1 cellular context compared by ENCODE assay signal in the genomic region with DNA sequence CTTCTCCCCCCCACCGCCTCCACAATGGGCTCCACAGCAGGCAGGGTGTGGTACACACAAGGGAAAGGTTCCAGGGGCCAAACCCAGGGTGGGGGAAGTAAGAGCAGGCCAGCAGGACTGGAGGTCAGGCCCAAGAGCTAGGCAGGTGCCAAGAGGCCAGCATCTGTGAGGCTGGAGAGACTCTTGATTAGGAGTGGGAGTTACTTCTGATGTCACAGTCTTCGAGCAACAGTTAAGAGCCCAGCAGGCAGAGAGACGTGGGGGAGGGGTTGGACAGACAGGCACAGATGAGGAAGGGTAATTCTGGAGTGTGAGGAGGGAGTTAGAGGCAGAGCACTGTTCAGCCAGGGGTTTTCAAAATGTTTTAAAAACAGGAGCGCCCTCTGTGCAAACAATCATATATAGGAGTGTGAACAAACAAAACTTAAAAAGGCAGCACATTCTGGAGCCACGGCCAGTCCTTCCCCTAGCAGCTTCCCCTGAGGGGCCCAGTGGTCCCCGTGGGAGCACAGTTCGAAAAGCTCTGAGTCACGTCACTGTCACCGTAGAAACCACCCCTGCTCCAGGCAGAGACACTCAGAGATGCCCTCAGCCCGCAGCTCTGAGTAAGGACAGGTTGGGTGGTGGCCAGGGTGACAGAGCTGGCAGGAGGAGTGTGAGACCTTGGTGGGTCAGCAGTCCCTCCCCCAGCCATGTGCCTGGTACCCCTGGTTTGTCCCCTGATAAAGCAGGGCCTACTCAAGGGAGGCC.
TF ChIP-seq lines count a peak whose summit lies in the region.

No MANE protein-coding gene starts in this region.

TF ChIP-seq in K562, 482 proteins besides CTCF, POLR2A, EP300 and RAD21 (continued from another document and continues in another):
- TF ChIP-seq, protein P1, sequence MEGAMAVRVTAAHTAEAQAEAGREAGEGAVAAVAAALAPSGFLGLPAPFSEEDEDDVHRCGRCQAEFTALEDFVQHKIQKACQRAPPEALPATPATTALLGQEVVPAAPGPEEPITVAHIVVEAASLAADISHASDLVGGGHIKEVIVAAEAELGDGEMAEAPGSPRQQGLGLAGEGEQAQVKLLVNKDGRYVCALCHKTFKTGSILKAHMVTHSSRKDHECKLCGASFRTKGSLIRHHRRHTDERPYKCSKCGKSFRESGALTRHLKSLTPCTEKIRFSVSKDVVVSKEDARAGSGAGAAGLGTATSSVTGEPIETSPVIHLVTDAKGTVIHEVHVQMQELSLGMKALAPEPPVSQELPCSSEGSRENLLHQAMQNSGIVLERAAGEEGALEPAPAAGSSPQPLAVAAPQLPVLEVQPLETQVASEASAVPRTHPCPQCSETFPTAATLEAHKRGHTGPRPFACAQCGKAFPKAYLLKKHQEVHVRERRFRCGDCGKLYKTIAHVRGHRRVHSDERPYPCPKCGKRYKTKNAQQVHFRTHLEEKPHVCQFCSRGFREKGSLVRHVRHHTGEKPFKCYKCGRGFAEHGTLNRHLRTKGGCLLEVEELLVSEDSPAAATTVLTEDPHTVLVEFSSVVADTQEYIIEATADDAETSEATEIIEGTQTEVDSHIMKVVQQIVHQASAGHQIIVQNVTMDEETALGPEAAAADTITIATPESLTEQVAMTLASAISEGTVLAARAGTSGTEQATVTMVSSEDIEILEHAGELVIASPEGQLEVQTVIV (CRISPR knock-in tag; IDR thresholded peaks at IDR 0.05; ENCODE audit: borderline replicate concordance): no peak
- TF ChIP-seq ZNF583 (CRISPR knock-in tag; IDR thresholded peaks at IDR 0.05) (no peak), CBX5 (IDR thresholded peaks at IDR 0.05; ENCODE audit: borderline replicate concordance, low read depth) (no peak), FOXJ2 (tag; IDR thresholded peaks at IDR 0.05) (no peak), ZBTB1 (CRISPR knock-in tag; IDR thresholded peaks at IDR 0.05; ENCODE audit: borderline replicate concordance, low read depth) (no peak), ZNF165 (CRISPR knock-in tag; IDR thresholded peaks at IDR 0.05; ENCODE audit: borderline replicate concordance) (no peak), XRCC3 (IDR thresholded peaks at IDR 0.05) (no peak), HDGF (IDR thresholded peaks at IDR 0.05) (no peak), PURB (CRISPR knock-in tag; IDR thresholded peaks at IDR 0.05; ENCODE audit: low read depth) (peak; percentile 72; the same call in 1 of the 2 replicates), FOXJ3 (CRISPR knock-in tag; IDR thresholded peaks at IDR 0.05) (no peak), ZNF445 (CRISPR knock-in tag; IDR thresholded peaks at IDR 0.05; ENCODE audit: low read depth) (peak; percentile 33; the same call in 1 of the 2 replicates), BCL6 (CRISPR knock-in tag; IDR thresholded peaks at IDR 0.05) (no peak), TCF7L2 (IDR thresholded peaks at IDR 0.05; ENCODE audit: low read depth, low read length) (no peak), HLTF (IDR thresholded peaks at IDR 0.05) (no peak), ZNF766 (CRISPR knock-in tag; conservative IDR thresholded peaks at IDR 0.05) (no peak), NR3C1 (CRISPR knock-in tag; IDR thresholded peaks at IDR 0.05) (no peak), TAF9B (IDR thresholded peaks at IDR 0.05; ENCODE audit: partially characterized antibody) (no peak), ZNF41 (CRISPR knock-in tag; conservative IDR thresholded peaks at IDR 0.05) (no peak), NR4A1 (CRISPR knock-in tag; IDR thresholded peaks at IDR 0.05) (0 out of 2 replicates have a peak, but pooled peaks have one; percentile 21), NR4A1 (tag; IDR thresholded peaks at IDR 0.05) (no peak), JUNB (CRISPR knock-in tag; conservative IDR thresholded peaks at IDR 0.05) (no peak), SMARCA4 (IDR thresholded peaks at IDR 0.05) (peak; percentile 64; the same call in 1 of the 2 replicates), ILF3 (IDR thresholded peaks at IDR 0.05; ENCODE audit: borderline replicate concordance) (no peak), HMGN3 (IDR thresholded peaks at IDR 0.05; ENCODE audit: borderline replicate concordance, extremely low read depth, insufficient read length, low read depth, low read length) (no peak), NRF1 (conservative IDR thresholded peaks at IDR 0.05 in 1 of 2, IDR thresholded peaks at IDR 0.05 in 1 of 2) (0 out of 4 replicates have a peak, but pooled peaks of 1 of the 2 experiments have one; percentile 32), PCBP2 (IDR thresholded peaks at IDR 0.05; ENCODE audit: low read depth, low read length, poor library complexity, severe bottlenecking) (no peak), ZNF695 (CRISPR knock-in tag; IDR thresholded peaks at IDR 0.05) (no peak), HNRNPH1 (optimal IDR thresholded peaks at IDR 0.05; ENCODE audit: low read depth, low read length) (no peak)
- TF ChIP-seq, protein P2, sequence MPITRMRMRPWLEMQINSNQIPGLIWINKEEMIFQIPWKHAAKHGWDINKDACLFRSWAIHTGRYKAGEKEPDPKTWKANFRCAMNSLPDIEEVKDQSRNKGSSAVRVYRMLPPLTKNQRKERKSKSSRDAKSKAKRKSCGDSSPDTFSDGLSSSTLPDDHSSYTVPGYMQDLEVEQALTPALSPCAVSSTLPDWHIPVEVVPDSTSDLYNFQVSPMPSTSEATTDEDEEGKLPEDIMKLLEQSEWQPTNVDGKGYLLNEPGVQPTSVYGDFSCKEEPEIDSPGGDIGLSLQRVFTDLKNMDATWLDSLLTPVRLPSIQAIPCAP (CRISPR knock-in tag; IDR thresholded peaks at IDR 0.05; ENCODE audit: borderline replicate concordance): no peak
- TF ChIP-seq, protein P3, sequence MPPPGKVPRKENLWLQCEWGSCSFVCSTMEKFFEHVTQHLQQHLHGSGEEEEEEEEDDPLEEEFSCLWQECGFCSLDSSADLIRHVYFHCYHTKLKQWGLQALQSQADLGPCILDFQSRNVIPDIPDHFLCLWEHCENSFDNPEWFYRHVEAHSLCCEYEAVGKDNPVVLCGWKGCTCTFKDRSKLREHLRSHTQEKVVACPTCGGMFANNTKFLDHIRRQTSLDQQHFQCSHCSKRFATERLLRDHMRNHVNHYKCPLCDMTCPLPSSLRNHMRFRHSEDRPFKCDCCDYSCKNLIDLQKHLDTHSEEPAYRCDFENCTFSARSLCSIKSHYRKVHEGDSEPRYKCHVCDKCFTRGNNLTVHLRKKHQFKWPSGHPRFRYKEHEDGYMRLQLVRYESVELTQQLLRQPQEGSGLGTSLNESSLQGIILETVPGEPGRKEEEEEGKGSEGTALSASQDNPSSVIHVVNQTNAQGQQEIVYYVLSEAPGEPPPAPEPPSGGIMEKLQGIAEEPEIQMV (tag; conservative IDR thresholded peaks at IDR 0.05; ENCODE audit: low read depth): no peak
- TF ChIP-seq, protein P4, sequence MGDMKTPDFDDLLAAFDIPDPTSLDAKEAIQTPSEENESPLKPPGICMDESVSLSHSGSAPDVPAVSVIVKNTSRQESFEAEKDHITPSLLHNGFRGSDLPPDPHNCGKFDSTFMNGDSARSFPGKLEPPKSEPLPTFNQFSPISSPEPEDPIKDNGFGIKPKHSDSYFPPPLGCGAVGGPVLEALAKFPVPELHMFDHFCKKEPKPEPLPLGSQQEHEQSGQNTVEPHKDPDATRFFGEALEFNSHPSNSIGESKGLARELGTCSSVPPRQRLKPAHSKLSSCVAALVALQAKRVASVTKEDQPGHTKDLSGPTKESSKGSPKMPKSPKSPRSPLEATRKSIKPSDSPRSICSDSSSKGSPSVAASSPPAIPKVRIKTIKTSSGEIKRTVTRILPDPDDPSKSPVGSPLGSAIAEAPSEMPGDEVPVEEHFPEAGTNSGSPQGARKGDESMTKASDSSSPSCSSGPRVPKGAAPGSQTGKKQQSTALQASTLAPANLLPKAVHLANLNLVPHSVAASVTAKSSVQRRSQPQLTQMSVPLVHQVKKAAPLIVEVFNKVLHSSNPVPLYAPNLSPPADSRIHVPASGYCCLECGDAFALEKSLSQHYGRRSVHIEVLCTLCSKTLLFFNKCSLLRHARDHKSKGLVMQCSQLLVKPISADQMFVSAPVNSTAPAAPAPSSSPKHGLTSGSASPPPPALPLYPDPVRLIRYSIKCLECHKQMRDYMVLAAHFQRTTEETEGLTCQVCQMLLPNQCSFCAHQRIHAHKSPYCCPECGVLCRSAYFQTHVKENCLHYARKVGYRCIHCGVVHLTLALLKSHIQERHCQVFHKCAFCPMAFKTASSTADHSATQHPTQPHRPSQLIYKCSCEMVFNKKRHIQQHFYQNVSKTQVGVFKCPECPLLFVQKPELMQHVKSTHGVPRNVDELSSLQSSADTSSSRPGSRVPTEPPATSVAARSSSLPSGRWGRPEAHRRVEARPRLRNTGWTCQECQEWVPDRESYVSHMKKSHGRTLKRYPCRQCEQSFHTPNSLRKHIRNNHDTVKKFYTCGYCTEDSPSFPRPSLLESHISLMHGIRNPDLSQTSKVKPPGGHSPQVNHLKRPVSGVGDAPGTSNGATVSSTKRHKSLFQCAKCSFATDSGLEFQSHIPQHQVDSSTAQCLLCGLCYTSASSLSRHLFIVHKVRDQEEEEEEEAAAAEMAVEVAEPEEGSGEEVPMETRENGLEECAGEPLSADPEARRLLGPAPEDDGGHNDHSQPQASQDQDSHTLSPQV (IDR thresholded peaks at IDR 0.05): no peak
- TF ChIP-seq, protein P5, sequence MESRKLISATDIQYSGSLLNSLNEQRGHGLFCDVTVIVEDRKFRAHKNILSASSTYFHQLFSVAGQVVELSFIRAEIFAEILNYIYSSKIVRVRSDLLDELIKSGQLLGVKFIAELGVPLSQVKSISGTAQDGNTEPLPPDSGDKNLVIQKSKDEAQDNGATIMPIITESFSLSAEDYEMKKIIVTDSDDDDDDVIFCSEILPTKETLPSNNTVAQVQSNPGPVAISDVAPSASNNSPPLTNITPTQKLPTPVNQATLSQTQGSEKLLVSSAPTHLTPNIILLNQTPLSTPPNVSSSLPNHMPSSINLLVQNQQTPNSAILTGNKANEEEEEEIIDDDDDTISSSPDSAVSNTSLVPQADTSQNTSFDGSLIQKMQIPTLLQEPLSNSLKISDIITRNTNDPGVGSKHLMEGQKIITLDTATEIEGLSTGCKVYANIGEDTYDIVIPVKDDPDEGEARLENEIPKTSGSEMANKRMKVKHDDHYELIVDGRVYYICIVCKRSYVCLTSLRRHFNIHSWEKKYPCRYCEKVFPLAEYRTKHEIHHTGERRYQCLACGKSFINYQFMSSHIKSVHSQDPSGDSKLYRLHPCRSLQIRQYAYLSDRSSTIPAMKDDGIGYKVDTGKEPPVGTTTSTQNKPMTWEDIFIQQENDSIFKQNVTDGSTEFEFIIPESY (CRISPR knock-in tag; IDR thresholded peaks at IDR 0.05): no peak
- TF ChIP-seq, protein P6, sequence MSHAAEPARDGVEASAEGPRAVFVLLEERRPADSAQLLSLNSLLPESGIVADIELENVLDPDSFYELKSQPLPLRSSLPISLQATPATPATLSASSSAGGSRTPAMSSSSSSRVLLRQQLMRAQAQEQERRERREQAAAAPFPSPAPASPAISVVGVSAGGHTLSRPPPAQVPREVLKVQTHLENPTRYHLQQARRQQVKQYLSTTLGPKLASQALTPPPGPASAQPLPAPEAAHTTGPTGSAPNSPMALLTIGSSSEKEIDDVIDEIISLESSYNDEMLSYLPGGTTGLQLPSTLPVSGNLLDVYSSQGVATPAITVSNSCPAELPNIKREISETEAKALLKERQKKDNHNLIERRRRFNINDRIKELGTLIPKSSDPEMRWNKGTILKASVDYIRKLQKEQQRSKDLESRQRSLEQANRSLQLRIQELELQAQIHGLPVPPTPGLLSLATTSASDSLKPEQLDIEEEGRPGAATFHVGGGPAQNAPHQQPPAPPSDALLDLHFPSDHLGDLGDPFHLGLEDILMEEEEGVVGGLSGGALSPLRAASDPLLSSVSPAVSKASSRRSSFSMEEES (CRISPR knock-in tag; IDR thresholded peaks at IDR 0.05): no peak
- TF ChIP-seq, protein P7, sequence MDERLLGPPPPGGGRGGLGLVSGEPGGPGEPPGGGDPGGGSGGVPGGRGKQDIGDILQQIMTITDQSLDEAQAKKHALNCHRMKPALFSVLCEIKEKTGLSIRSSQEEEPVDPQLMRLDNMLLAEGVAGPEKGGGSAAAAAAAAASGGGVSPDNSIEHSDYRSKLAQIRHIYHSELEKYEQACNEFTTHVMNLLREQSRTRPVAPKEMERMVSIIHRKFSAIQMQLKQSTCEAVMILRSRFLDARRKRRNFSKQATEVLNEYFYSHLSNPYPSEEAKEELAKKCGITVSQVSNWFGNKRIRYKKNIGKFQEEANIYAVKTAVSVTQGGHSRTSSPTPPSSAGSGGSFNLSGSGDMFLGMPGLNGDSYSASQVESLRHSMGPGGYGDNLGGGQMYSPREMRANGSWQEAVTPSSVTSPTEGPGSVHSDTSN (CRISPR knock-in tag; IDR thresholded peaks at IDR 0.05; ENCODE audit: low read depth): no peak
- TF ChIP-seq, protein P7 (tag; conservative IDR thresholded peaks at IDR 0.05; ENCODE audit: low read depth): no peak
- TF ChIP-seq, protein P8, sequence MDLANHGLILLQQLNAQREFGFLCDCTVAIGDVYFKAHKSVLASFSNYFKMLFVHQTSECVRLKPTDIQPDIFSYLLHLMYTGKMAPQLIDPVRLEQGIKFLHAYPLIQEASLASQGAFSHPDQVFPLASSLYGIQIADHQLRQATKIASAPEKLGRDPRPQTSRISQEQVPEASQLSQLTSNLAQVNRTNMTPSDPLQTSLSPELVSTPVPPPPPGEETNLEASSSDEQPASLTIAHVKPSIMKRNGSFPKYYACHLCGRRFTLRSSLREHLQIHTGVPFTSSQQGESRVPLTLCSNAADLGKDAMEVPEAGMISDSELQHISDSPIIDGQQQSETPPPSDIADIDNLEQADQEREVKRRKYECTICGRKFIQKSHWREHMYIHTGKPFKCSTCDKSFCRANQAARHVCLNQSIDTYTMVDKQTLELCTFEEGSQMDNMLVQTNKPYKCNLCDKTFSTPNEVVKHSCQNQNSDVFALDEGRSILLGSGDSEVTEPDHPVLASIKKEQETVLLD (IDR thresholded peaks at IDR 0.05): peak; percentile 51; the same call in 1 of the 2 replicates
- TF ChIP-seq, protein P9, sequence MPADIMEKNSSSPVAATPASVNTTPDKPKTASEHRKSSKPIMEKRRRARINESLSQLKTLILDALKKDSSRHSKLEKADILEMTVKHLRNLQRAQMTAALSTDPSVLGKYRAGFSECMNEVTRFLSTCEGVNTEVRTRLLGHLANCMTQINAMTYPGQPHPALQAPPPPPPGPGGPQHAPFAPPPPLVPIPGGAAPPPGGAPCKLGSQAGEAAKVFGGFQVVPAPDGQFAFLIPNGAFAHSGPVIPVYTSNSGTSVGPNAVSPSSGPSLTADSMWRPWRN (IDR thresholded peaks at IDR 0.05; ENCODE audit: low read depth): no peak
- TF ChIP-seq, protein P10, sequence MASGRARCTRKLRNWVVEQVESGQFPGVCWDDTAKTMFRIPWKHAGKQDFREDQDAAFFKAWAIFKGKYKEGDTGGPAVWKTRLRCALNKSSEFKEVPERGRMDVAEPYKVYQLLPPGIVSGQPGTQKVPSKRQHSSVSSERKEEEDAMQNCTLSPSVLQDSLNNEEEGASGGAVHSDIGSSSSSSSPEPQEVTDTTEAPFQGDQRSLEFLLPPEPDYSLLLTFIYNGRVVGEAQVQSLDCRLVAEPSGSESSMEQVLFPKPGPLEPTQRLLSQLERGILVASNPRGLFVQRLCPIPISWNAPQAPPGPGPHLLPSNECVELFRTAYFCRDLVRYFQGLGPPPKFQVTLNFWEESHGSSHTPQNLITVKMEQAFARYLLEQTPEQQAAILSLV (tag; IDR thresholded peaks at IDR 0.05): no peak
